ENCODE assay signal across 1 cellular context in genomic region chr2:148259674-148260073, GRCh38.
TF ChIP-seq lines count a peak whose summit lies in the region.

No MANE protein-coding gene starts in this region.

TF ChIP-seq in K562, 482 proteins besides CTCF, POLR2A, EP300 and RAD21 (continued from another document):
- TF ChIP-seq ZBTB11 (CRISPR knock-in tag; IDR thresholded peaks at IDR 0.05) (no peak), NFE2L1 (tag; IDR thresholded peaks at IDR 0.05; ENCODE audit: borderline replicate concordance, low read depth) (peak; percentile 48; the same call in 1 of the 2 replicates), PTTG1 (tag; IDR thresholded peaks at IDR 0.05; ENCODE audit: low read depth) (no peak), ZNF384 (IDR thresholded peaks at IDR 0.05; ENCODE audit: low read depth, low read length) (no peak), ZNF778 (CRISPR knock-in tag; IDR thresholded peaks at IDR 0.05) (no peak), ZZZ3 (IDR thresholded peaks at IDR 0.05) (no peak), IFI16 (CRISPR knock-in tag; IDR thresholded peaks at IDR 0.05) (no peak), MAFK (IDR thresholded peaks at IDR 0.05; ENCODE audit: low read length) (peak; percentile 26; the same call in 1 of the 2 replicates), ESRRA (IDR thresholded peaks at IDR 0.05; ENCODE audit: borderline replicate concordance, low read depth) (no peak), RBBP5 (IDR thresholded peaks at IDR 0.05; ENCODE audit: borderline replicate concordance, insufficient read depth, low read length, poor library complexity, severe bottlenecking) (no peak), CCAR2 (IDR thresholded peaks at IDR 0.05; ENCODE audit: low read depth, low read length) (no peak), SPI1 (IDR thresholded peaks at IDR 0.05; ENCODE audit: borderline replicate concordance, low read depth, low read length) (no peak), ZNF140 (CRISPR knock-in tag; IDR thresholded peaks at IDR 0.05) (no peak), USF2 (CRISPR knock-in tag; IDR thresholded peaks at IDR 0.05) (peak; percentile 27; the same call in 1 of the 2 replicates), FOS (IDR thresholded peaks at IDR 0.05; ENCODE audit: extremely low read depth, insufficient read length) (no peak), MED1 (CRISPR knock-in tag; IDR thresholded peaks at IDR 0.05; ENCODE audit: borderline replicate concordance) (no peak), ZNF212 (CRISPR knock-in tag; IDR thresholded peaks at IDR 0.05) (no peak), RUNX1 (IDR thresholded peaks at IDR 0.05; ENCODE audit: low read depth) (no peak), ZKSCAN8 (CRISPR knock-in tag; IDR thresholded peaks at IDR 0.05) (no peak), POLR2H (tag; IDR thresholded peaks at IDR 0.05; ENCODE audit: low read depth) (no peak), ATF3 (IDR thresholded peaks at IDR 0.05) (peak; percentile 45; the same call in 1 of the 2 replicates), ATF3 (CRISPR knock-in tag; conservative IDR thresholded peaks at IDR 0.05) (no peak), ATF7 (IDR thresholded peaks at IDR 0.05) (peak; percentile 71), TFAM (CRISPR knock-in tag; conservative IDR thresholded peaks at IDR 0.05) (no peak), HNRNPLL (IDR thresholded peaks at IDR 0.05; ENCODE audit: low read depth, low read length, poor library complexity, severe bottlenecking) (no peak), ELK3 (CRISPR knock-in tag; IDR thresholded peaks at IDR 0.05) (no peak), HMGN3 (IDR thresholded peaks at IDR 0.05; ENCODE audit: borderline replicate concordance, extremely low read depth, insufficient read length, low read depth, low read length) (no peak)
